26 cellular contexts compared by ENCODE assay signal in the genomic region with DNA sequence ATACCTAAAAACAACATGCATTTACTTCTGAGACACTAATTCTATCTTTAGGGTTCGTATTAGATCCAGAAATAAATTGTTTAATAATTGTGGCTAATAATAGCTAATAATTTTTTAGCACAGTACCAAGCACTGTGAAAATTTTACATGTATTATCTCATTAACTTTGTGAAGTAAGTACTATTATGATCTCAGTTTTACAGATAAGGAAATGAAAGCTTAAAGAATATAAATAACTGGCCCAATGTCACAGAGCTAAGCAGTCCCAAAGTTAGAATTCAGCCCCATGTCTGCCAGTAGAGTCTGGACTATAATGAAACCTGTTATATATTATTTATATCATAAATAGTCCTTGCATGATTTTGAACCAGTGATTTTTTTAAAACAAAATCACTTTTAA.
A peak's percentile ranks its signal among the peaks of the same experiment; 100 is the strongest.
DNase-seq lines count a peak whose midpoint lies in the region; ATAC-seq, FAIRE-seq and TF ChIP-seq lines count a peak whose summit lies in the region.
"Had no signal": no experiment of that assay in that cellular context is flagged by ENCODE, and none has a peak within 500 bp of the region (broad histone marks: within the 10 kb centered on the region; RNA-seq: fewer than 3 reads in every experiment).

No MANE protein-coding gene starts in this region.

- CTCF ChIA-PET in K562 (lab: Yijun Ruan, JAX; ENCODE audit: low intra/inter-chr PET ratio) = no interaction called here
- CTCF ChIA-PET in Caco-2 (lab: Charles Lee) = interaction anchor here (0.6 kb wide), 1 partner anchor 733 kb away, joined by 3 read pairs; no protein-coding TSS in a partner anchor

- no peak overlapping the region for H3K9ac ChIP-seq in K562 (ENCODE audit: insufficient read depth in 1 of 2, low read depth in 2 of 2, low read length in 2 of 2)
- H3K9ac ChIP-seq: BLaER1 had no signal

- no peaks in the 10 kb centered on the region for H3K27me3 ChIP-seq in K562 (ENCODE audit: control insufficient read depth in 2 of 2, insufficient read depth in 2 of 2, low read length in 2 of 2)
- H3K27me3 ChIP-seq in Caco-2 (replicated peaks; ENCODE audit: control insufficient read depth, insufficient read depth, low read length) = no peaks in the 10 kb centered on the region
- H3K27me3 ChIP-seq: BE2C, BLaER1 had no signal

- H3K27ac ChIP-seq in K562 (ENCODE audit: extremely low read depth, low read depth, low read length) = no peak overlapping the region
- H3K27ac ChIP-seq: BLaER1 had no signal

- H3K9me3 Mint-ChIP-seq in stimulated activated naive B cell treated with anti-CD40 and anti-IgM and Interleukin-4, amounts not matched to agents 10 μg/mL and 1 μg/mL and 100 μg/mL, for 72 hours = no peaks in the 10 kb centered on the region
- no peaks in the 10 kb centered on the region for H3K9me3 Mint-ChIP-seq in Caco-2 (ENCODE audit: unreplicated experiment)
- H3K9me3 Mint-ChIP-seq: CD14-positive monocyte; CD4-positive, CD25-positive, alpha-beta regulatory T cell; CD8-positive, alpha-beta memory T cell had no signal

- no peak for ATAC-seq in K562
- ATAC-seq in stimulated activated naive B cell treated with anti-CD40 and anti-IgM and Interleukin-4, amounts not matched to agents 10 μg/mL and 1 μg/mL and 100 μg/mL, for 72 hours (replicated peaks) = peak; percentile 55 to 65

- peaks cover 12 to 13% of the 10 kb centered on the region in 2 donors for H3K36me3 Mint-ChIP-seq in stimulated activated naive B cell treated with anti-CD40 and anti-IgM and Interleukin-4, amounts not matched to agents 10 μg/mL and 1 μg/mL and 100 μg/mL, for 72 hours
- peaks cover 19% of the 10 kb centered on the region for H3K36me3 Mint-ChIP-seq in Caco-2 (ENCODE audit: insufficient read depth, unreplicated experiment)

- no peaks in the 10 kb centered on the region for H3K79me2 ChIP-seq in K562 (ENCODE audit: control insufficient read depth, insufficient read depth, low read length)

- intact Hi-C loops in K562 (cut with micrococcal nuclease) (no loop called here), Caco-2 (cut with micrococcal nuclease; ENCODE audit: unreplicated experiment) (loop anchor here (10.0 kb wide), 1 partner anchor 165 kb away; no protein-coding TSS in a partner anchor)

- POLR2A ChIA-PET in K562 (lab: Yijun Ruan, JAX) = no interaction called here
- POLR2A ChIA-PET in Caco-2 (lab: Charles Lee) = no interaction called here

- TF ChIP-seq POLR2A in K562 (conservative IDR thresholded peaks at IDR 0.05) = no peak

- DNase-seq in K562 (ENCODE audit: extremely low read depth in 1 of 4, low spot score in 3 of 4) (no peak), activated gamma-delta T cell treated with Interleukin-2 at 50 U/mL for 16 hours (no peak), Caco-2 (no peak), dedifferentiated amniotic fluid mesenchymal stem cell (ENCODE audit: extremely low spot score) (no peak)
- DNase-seq in stimulated activated naive B cell treated with anti-CD40 and anti-IgM and Interleukin-4, amounts not matched to agents 10 μg/mL and 1 μg/mL and 100 μg/mL, for 72 hours = no peak
- DNase-seq: 8988T; ACHN; BE2C; C1 segment of cervical spinal cord; Calu3; CD4-positive, alpha-beta memory T cell; CD4-positive, CD25-positive, alpha-beta regulatory T cell; CD8-positive, alpha-beta memory T cell; COR-L47; DMS 273 treated with DMSO at 0.1 percent for 48 hours; DMS153; DMS53; DMS79; DND-41; EL; GF-D8 had no signal

- H3K27ac Mint-ChIP-seq in stimulated activated naive B cell treated with anti-CD40 and anti-IgM and Interleukin-4, amounts not matched to agents 10 μg/mL and 1 μg/mL and 100 μg/mL, for 72 hours = no peak overlapping the region
- H3K27ac Mint-ChIP-seq in Caco-2 (ENCODE audit: unreplicated experiment) = no peak overlapping the region
- H3K27ac Mint-ChIP-seq: CD14-positive monocyte; CD4-positive, alpha-beta memory T cell; CD4-positive, CD25-positive, alpha-beta regulatory T cell; CD8-positive, alpha-beta memory T cell had no signal

- in situ Hi-C loops in K562 (cut with MboI) = no loop called here

- no peak overlapping the region for H3K4me2 ChIP-seq in K562 (ENCODE audit: insufficient read depth, low read length)
- H3K4me2 ChIP-seq: BLaER1 had no signal

- FAIRE-seq in G401.6 (lab: Jason Lieb, UNC) = peak; percentile 54
- FAIRE-seq in K562 (lab: Jason Lieb, UNC) = no peak
- FAIRE-seq: GM12892, GM18507 had no signal

- H4K20me1 ChIP-seq in K562 (replicated peaks; ENCODE audit: control insufficient read depth, insufficient read depth, low read length) = no peaks in the 10 kb centered on the region

- H3K4me3 ChIP-seq in K562 = no peak overlapping the region
- no peak overlapping the region for H3K4me3 ChIP-seq in Caco-2 (ENCODE audit: low read depth, low read length)
- H3K4me3 ChIP-seq: BLaER1 had no signal

- H3K4me3 Mint-ChIP-seq in stimulated activated naive B cell treated with anti-CD40 and anti-IgM and Interleukin-4, amounts not matched to agents 10 μg/mL and 1 μg/mL and 100 μg/mL, for 72 hours = no peak overlapping the region
- H3K4me3 Mint-ChIP-seq in Caco-2 (ENCODE audit: unreplicated experiment) = no peak overlapping the region
- H3K4me3 Mint-ChIP-seq: CD14-positive monocyte; CD4-positive, alpha-beta memory T cell; CD4-positive, CD25-positive, alpha-beta regulatory T cell; CD8-positive, alpha-beta memory T cell had no signal

- WGBS in K562 (ENCODE audit: insufficient coverage, low coverage, missing lambda C conversion rate) = 89% methylated on average over 1 of the region's 1 CpG

- H3K9me3 ChIP-seq in K562 (replicated peaks; ENCODE audit: control insufficient read depth, insufficient read depth, low read depth, low read length) = no peaks in the 10 kb centered on the region
- no peaks in the 10 kb centered on the region for H3K9me3 ChIP-seq in Caco-2
- H3K9me3 ChIP-seq: BE2C, BLaER1 had no signal

- H2AFZ ChIP-seq in K562 (ENCODE audit: low read depth, low read length) = no peak overlapping the region

- BruUV-seq in K562 (replicated peaks; lab: Mats Ljungman, UMichigan) (no TSS peak), Caco-2 (replicated peaks; lab: Mats Ljungman, UMichigan) (no TSS peak)

- no peak for TF ChIP-seq RAD21 in K562 (CRISPR knock-in tag; conservative IDR thresholded peaks at IDR 0.05 in 1 of 2, IDR thresholded peaks at IDR 0.05 in 1 of 2)

- H3K36me3 ChIP-seq in K562 (ENCODE audit: control insufficient read depth, insufficient read depth, low read length) (peaks cover 26% of the 10 kb centered on the region; the same call in 1 of the 3 replicates), Caco-2 (ENCODE audit: control insufficient read depth, insufficient read depth, low read length) (no peaks in the 10 kb centered on the region)

- H3K4me1 ChIP-seq in K562 (replicated peaks in 1 of 2; ENCODE audit: control insufficient read depth in 2 of 2, insufficient read depth in 2 of 2, low read length in 2 of 2) (no peaks in the 10 kb centered on the region), Caco-2 (no peaks in the 10 kb centered on the region)
- H3K4me1 ChIP-seq: BE2C had no signal

- H3K9me1 ChIP-seq in K562 (ENCODE audit: control insufficient read depth, insufficient read depth, low read length) = no peaks in the 10 kb centered on the region

- TF ChIP-seq EP300 in K562 (IDR thresholded peaks at IDR 0.05; ENCODE audit: low read length) = no peak

- H3K27me3 Mint-ChIP-seq in stimulated activated naive B cell treated with anti-CD40 and anti-IgM and Interleukin-4, amounts not matched to agents 10 μg/mL and 1 μg/mL and 100 μg/mL, for 72 hours = no peaks in the 10 kb centered on the region
- no peaks in the 10 kb centered on the region for H3K27me3 Mint-ChIP-seq in Caco-2 (ENCODE audit: insufficient read depth, unreplicated experiment)
- H3K27me3 Mint-ChIP-seq: CD4-positive, alpha-beta memory T cell; CD4-positive, CD25-positive, alpha-beta regulatory T cell; CD8-positive, alpha-beta memory T cell had no signal

- H3K4me1 Mint-ChIP-seq in stimulated activated naive B cell treated with anti-CD40 and anti-IgM and Interleukin-4, amounts not matched to agents 10 μg/mL and 1 μg/mL and 100 μg/mL, for 72 hours = peaks cover 6 to 13% of the 10 kb centered on the region in 2 donors
- H3K4me1 Mint-ChIP-seq in Caco-2 (ENCODE audit: low read depth, unreplicated experiment) = no peaks in the 10 kb centered on the region
- H3K4me1 Mint-ChIP-seq: CD14-positive monocyte; CD4-positive, alpha-beta memory T cell had no signal

- TF ChIP-seq CTCF in K562 (IDR thresholded peaks at IDR 0.05 in 2 of 3, conservative IDR thresholded peaks at IDR 0.05 in 1 of 3; ENCODE audit: insufficient read depth in 2 of 3, low read depth in 1 of 3, low read length in 3 of 3) = no peak
- TF ChIP-seq CTCF in Caco-2 (IDR thresholded peaks at IDR 0.05; ENCODE audit: insufficient read depth in 1 of 2, low read depth in 1 of 2, low read length in 1 of 2, severe bottlenecking in 1 of 2, unreplicated experiment in 1 of 2) = no peak

TF ChIP-seq in K562, 482 proteins besides CTCF, POLR2A, EP300 and RAD21:
- TF ChIP-seq POLR2AphosphoS2 (IDR thresholded peaks at IDR 0.05; ENCODE audit: low read length) (no peak), SMARCA4 (IDR thresholded peaks at IDR 0.05) (no peak), DACH1 (IDR thresholded peaks at IDR 0.05; ENCODE audit: partially characterized antibody) (peak; percentile 79), CEBPB (tag; IDR thresholded peaks at IDR 0.05) (no peak), TCF7L2 (IDR thresholded peaks at IDR 0.05; ENCODE audit: low read depth, low read length) (no peak), RFX1 (IDR thresholded peaks at IDR 0.05) (no peak)
- TF ChIP-seq, protein P1, sequence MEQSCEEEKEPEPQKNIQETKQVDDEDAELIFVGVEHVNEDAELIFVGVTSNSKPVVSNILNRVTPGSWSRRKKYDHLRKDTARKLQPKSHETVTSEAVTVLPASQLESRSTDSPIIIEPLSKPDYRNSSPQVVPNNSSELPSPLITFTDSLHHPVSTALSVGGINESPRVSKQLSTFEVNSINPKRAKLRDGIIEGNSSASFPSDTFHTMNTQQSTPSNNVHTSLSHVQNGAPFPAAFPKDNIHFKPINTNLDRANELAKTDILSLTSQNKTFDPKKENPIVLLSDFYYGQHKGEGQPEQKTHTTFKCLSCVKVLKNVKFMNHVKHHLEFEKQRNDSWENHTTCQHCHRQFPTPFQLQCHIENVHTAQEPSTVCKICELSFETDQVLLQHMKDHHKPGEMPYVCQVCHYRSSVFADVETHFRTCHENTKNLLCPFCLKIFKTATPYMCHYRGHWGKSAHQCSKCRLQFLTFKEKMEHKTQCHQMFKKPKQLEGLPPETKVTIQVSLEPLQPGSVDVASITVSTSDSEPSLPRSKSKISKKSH (CRISPR knock-in tag; IDR thresholded peaks at IDR 0.05) = no peak
